In genomic region chr13:27053902-27054595, GRCh38 we compare ENCODE assay signal across 13 cellular contexts.
DNase-seq lines count a peak whose midpoint lies in the region; ATAC-seq, FAIRE-seq and TF ChIP-seq lines count a peak whose summit lies in the region.
"Had no signal": no experiment of that assay in that cellular context is flagged by ENCODE, and none has a peak within 500 bp of the region (broad histone marks: within the 10 kb centered on the region; RNA-seq: fewer than 3 reads in every experiment).

No MANE protein-coding gene starts in this region.

- TF ChIP-seq CTCF in endothelial cell of umbilical vein (IDR thresholded peaks at IDR 0.05; ENCODE audit: extremely low read depth in 1 of 2, insufficient read depth in 1 of 2, low read depth in 1 of 2, low read length in 2 of 2), result no peak
- no peak for TF ChIP-seq CTCF in neural progenitor cell (IDR thresholded peaks at IDR 0.05)

- H3K27ac Mint-ChIP-seq in naive B cell, result peak overlapping the region in 4 of 6 donors; percentile 18 to 83 (median 53)
- no peak overlapping the region for H3K27ac Mint-ChIP-seq in stimulated activated memory B cell treated with anti-CD40 and anti-IgM and Interleukin-4, amounts not matched to agents 10 μg/mL and 1 μg/mL and 100 μg/mL, for 72 hours
- H3K27ac Mint-ChIP-seq in neural progenitor cell, result no peak overlapping the region

- no peaks in the 10 kb centered on the region for H3K9me1 ChIP-seq in endothelial cell of umbilical vein (replicated peaks; ENCODE audit: control insufficient read depth, extremely low read depth, insufficient read depth, low read length)

- H4K20me1 ChIP-seq in endothelial cell of umbilical vein (replicated peaks; ENCODE audit: control insufficient read depth, extremely low read depth, insufficient read depth, low read length) (no peaks in the 10 kb centered on the region), neural progenitor cell (ENCODE audit: low read depth) (no peaks in the 10 kb centered on the region)

- H3K27ac ChIP-seq in endothelial cell of umbilical vein (ENCODE audit: insufficient read depth, low read depth, low read length) (no peak overlapping the region), neural progenitor cell (no peak overlapping the region)
- H3K27ac ChIP-seq: esophagus muscularis mucosa, HL-60 had no signal

- CTCF ChIA-PET in endothelial cell of umbilical vein (lab: Charles Lee), result no interaction called here

- no peaks in the 10 kb centered on the region for H3K27me3 Mint-ChIP-seq in naive B cell
- H3K27me3 Mint-ChIP-seq in stimulated activated memory B cell treated with anti-CD40 and anti-IgM and Interleukin-4, amounts not matched to agents 10 μg/mL and 1 μg/mL and 100 μg/mL, for 72 hours, result no peaks in the 10 kb centered on the region
- peaks cover 2% of the 10 kb centered on the region for H3K27me3 Mint-ChIP-seq in neural progenitor cell (ENCODE audit: insufficient read depth, low read depth)
- H3K27me3 Mint-ChIP-seq: activated CD4-positive, alpha-beta T cell treated with anti-CD3 and anti-CD28 coated beads, Interleukin-2, amount 10 ng/mL, durations not matched to agents 7 days and 5 days had no signal

- H3K4me2 ChIP-seq in endothelial cell of umbilical vein (ENCODE audit: insufficient read depth, low read length) (no peak overlapping the region), neural progenitor cell (no peak overlapping the region)

- H3K4me3 ChIP-seq in endothelial cell of umbilical vein (replicated peaks in 1 of 3; ENCODE audit: insufficient read depth in 1 of 3, low read depth in 1 of 3, low read length in 3 of 3) (no peak overlapping the region), neural progenitor cell (no peak overlapping the region)
- H3K4me3 ChIP-seq: esophagus muscularis mucosa, lung had no signal

- H3K36me3 ChIP-seq in endothelial cell of umbilical vein (ENCODE audit: control insufficient read depth in 2 of 2, extremely low read depth in 1 of 2, insufficient read depth in 2 of 2, low read length in 2 of 2), result no peaks in the 10 kb centered on the region
- H3K36me3 ChIP-seq in neural progenitor cell, result no peaks in the 10 kb centered on the region
- H3K36me3 ChIP-seq: esophagus muscularis mucosa had no signal

- H3K4me3 Mint-ChIP-seq in naive B cell, result peak overlapping the region in 1 of 8 donors; percentile 50
- H3K4me3 Mint-ChIP-seq in stimulated activated memory B cell treated with anti-CD40 and anti-IgM and Interleukin-4, amounts not matched to agents 10 μg/mL and 1 μg/mL and 100 μg/mL, for 72 hours, result no peak overlapping the region
- no peak overlapping the region for H3K4me3 Mint-ChIP-seq in neural progenitor cell
- H3K4me3 Mint-ChIP-seq: activated CD4-positive, alpha-beta T cell treated with anti-CD3 and anti-CD28 coated beads, Interleukin-2, amount 10 ng/mL, durations not matched to agents 7 days and 5 days had no signal

- H3K36me3 Mint-ChIP-seq in naive B cell (peaks cover 0 to 9% of the 10 kb centered on the region in 2 donors), neural progenitor cell (peaks cover 8% of the 10 kb centered on the region)
- peaks cover 30% of the 10 kb centered on the region for H3K36me3 Mint-ChIP-seq in stimulated activated memory B cell treated with anti-CD40 and anti-IgM and Interleukin-4, amounts not matched to agents 10 μg/mL and 1 μg/mL and 100 μg/mL, for 72 hours

- no peaks in the 10 kb centered on the region for H3K27me3 ChIP-seq in endothelial cell of umbilical vein (ENCODE audit: control insufficient read depth in 2 of 2, insufficient read depth in 2 of 2, low read length in 2 of 2)
- no peaks in the 10 kb centered on the region for H3K27me3 ChIP-seq in neural progenitor cell
- H3K27me3 ChIP-seq: esophagus muscularis mucosa had no signal

- H3K4me1 Mint-ChIP-seq in naive B cell (peaks cover 7 to 27% (median 17%) of the 10 kb centered on the region in 3 donors), neural progenitor cell (peaks cover 16% of the 10 kb centered on the region)
- no peaks in the 10 kb centered on the region for H3K4me1 Mint-ChIP-seq in stimulated activated memory B cell treated with anti-CD40 and anti-IgM and Interleukin-4, amounts not matched to agents 10 μg/mL and 1 μg/mL and 100 μg/mL, for 72 hours

- in situ Hi-C loops in Caki2 (cut with HindIII; ENCODE audit: low pct_unique_long_range_greater_than_20kb, low sequenced_read_pairs), result no loop called here

- no peak overlapping the region for H2AFZ ChIP-seq in endothelial cell of umbilical vein (ENCODE audit: low read depth, low read length)
- H2AFZ ChIP-seq in neural progenitor cell (replicated peaks), result no peak overlapping the region

- no peaks in the 10 kb centered on the region for H3K79me2 ChIP-seq in endothelial cell of umbilical vein (ENCODE audit: control insufficient read depth, insufficient read depth, low read length)
- no peaks in the 10 kb centered on the region for H3K79me2 ChIP-seq in neural progenitor cell (ENCODE audit: low read depth)

- DNase-seq in Caki2 (ENCODE audit: low read depth) (peak; percentile 21), NCI-H226 (peak; percentile 58), endothelial cell of umbilical vein (ENCODE audit: low read depth, low spot score) (peak; percentile 18), naive B cell (no peak), neural progenitor cell (ENCODE audit: low spot score) (no peak)
- DNase-seq: activated CD4-positive, alpha-beta T cell treated with anti-CD3 and anti-CD28 coated beads, Interleukin-2, amount 10 ng/mL, durations not matched to agents 7 days and 5 days; NCI-H2029 had no signal

- FAIRE-seq in endothelial cell of umbilical vein (lab: Jason Lieb, UNC), result peak; percentile 65

- no TSS peak for BruUV-seq in endothelial cell of umbilical vein (replicated peaks; lab: Mats Ljungman, UMichigan)

- ATAC-seq in naive B cell (ENCODE audit: low read depth in 2 of 2), result no peak
- no peak for ATAC-seq in HG03354 (IDR thresholded peaks at IDR 0.05; ENCODE audit: poor library complexity, severe bottlenecking, unreplicated experiment)
- no peak for ATAC-seq in HG03457 (IDR thresholded peaks at IDR 0.05; ENCODE audit: unreplicated experiment)
- no peak for ATAC-seq in stimulated activated memory B cell treated with anti-CD40 and anti-IgM and Interleukin-4, amounts not matched to agents 10 μg/mL and 1 μg/mL and 100 μg/mL, for 72 hours

- TF ChIP-seq POLR2A in endothelial cell of umbilical vein (IDR thresholded peaks at IDR 0.05; ENCODE audit: low read depth, low read length), result no peak

- H3K9ac ChIP-seq in endothelial cell of umbilical vein (replicated peaks; ENCODE audit: extremely low read depth, insufficient read depth, low read length) (no peak overlapping the region), neural progenitor cell (no peak overlapping the region)

- H3F3A ChIP-seq in neural progenitor cell (ENCODE audit: low read depth), result no peaks in the 10 kb centered on the region

- no peaks in the 10 kb centered on the region for H3K9me3 ChIP-seq in endothelial cell of umbilical vein (replicated peaks; ENCODE audit: control insufficient read depth, insufficient read depth, low read length)
- no peaks in the 10 kb centered on the region for H3K9me3 ChIP-seq in neural progenitor cell (ENCODE audit: low read depth)

- H3K9me3 Mint-ChIP-seq in naive B cell, result peaks cover 0 to 6% (median 0%) of the 10 kb centered on the region in 7 donors
- H3K9me3 Mint-ChIP-seq in stimulated activated memory B cell treated with anti-CD40 and anti-IgM and Interleukin-4, amounts not matched to agents 10 μg/mL and 1 μg/mL and 100 μg/mL, for 72 hours, result no peaks in the 10 kb centered on the region
- peaks cover 2% of the 10 kb centered on the region for H3K9me3 Mint-ChIP-seq in neural progenitor cell

- no peaks in the 10 kb centered on the region for H3K4me1 ChIP-seq in endothelial cell of umbilical vein (ENCODE audit: control insufficient read depth, extremely low read depth, insufficient read depth, low read length)
- no peaks in the 10 kb centered on the region for H3K4me1 ChIP-seq in neural progenitor cell

- POLR2A ChIA-PET in endothelial cell of umbilical vein (lab: Charles Lee), result no interaction called here

- intact Hi-C loops in endothelial cell of umbilical vein (cut with micrococcal nuclease), result no loop called here

- dilution Hi-C loops in endothelial cell of umbilical vein (cut with MboI; ENCODE audit: extremely low pct_ligation_motif_present, low sequenced_read_pairs), result no loop called here

TF ChIP-seq in endothelial cell of umbilical vein, 7 proteins besides CTCF, POLR2A, EP300 and RAD21:
- TF ChIP-seq MYC (IDR thresholded peaks at IDR 0.05; ENCODE audit: low read depth, low read length) (no peak), POLR2AphosphoS5 (IDR thresholded peaks at IDR 0.05; ENCODE audit: insufficient read depth, low read depth, low read length) (no peak), FOS (IDR thresholded peaks at IDR 0.05; ENCODE audit: borderline replicate concordance, insufficient read depth, low read length) (no peak), JUN (IDR thresholded peaks at IDR 0.05; ENCODE audit: borderline replicate concordance, insufficient read depth, insufficient read length, low read depth) (no peak), EZH2 (IDR thresholded peaks at IDR 0.05; ENCODE audit: borderline replicate concordance, low read depth, low read length, severe bottlenecking) (no peak), GATA2 (IDR thresholded peaks at IDR 0.05; ENCODE audit: insufficient read depth, insufficient read length, low read depth, low read length) (no peak)
- TF ChIP-seq, protein P1, sequence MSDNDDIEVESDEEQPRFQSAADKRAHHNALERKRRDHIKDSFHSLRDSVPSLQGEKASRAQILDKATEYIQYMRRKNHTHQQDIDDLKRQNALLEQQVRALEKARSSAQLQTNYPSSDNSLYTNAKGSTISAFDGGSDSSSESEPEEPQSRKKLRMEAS (IDR thresholded peaks at IDR 0.05; ENCODE audit: insufficient read depth, insufficient read length), result no peak
TF ChIP-seq in endothelial cell of umbilical vein: peak in this region for 0.

Comparison
In these comparisons a context has a peak if more than half of its experiments do, and no peak if none do; other contexts are left out.
1. DNase-seq: peak in Caki2 (single experiment), NCI-H226 (single experiment) and endothelial cell of umbilical vein (single experiment); none in naive B cell (single experiment) and neural progenitor cell (single experiment).
2. H3K27ac Mint-ChIP-seq: peak in naive B cell (4 of 6); none in stimulated activated memory B cell treated with anti-CD40 and anti-IgM and Interleukin-4, amounts not matched to agents 10 μg/mL and 1 μg/mL and 100 μg/mL, for 72 hours (single experiment) and neural progenitor cell (single experiment).